In the genomic region with DNA sequence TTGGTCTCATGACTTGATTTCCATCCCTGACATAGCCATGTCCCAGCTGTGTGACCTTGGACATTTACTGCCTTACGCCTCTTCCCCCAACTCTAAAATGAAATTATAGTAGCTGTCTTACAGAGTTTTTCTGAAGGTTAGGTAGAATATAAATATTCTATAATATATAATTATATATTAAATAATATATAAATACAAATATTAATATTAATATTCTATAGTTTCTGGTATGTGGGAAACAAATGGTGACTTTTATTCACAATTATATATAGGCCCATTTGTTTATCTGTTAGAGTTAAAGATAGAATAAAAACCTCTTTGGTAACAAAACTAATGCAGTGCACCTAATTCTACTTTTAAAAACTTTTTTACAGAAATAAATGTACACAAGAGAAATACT, we compare ENCODE assay signal across 11 cellular contexts. TPM values are rescaled to one million over a fixed set of nuclear protein-coding genes. Genes with fewer than 3 reads are reported as not detected.
A peak's percentile ranks its signal among the peaks of the same experiment; 100 is the strongest.
DNase-seq lines count a peak whose midpoint lies in the region; ATAC-seq, FAIRE-seq and TF ChIP-seq lines count a peak whose summit lies in the region.
"Had no signal": no experiment of that assay in that cellular context is flagged by ENCODE, and none has a peak within 500 bp of the region (broad histone marks: within the 10 kb centered on the region; RNA-seq: fewer than 3 reads in every experiment).

No MANE protein-coding gene starts in this region.

- intact Hi-C loops in HepG2 (cut with micrococcal nuclease; ENCODE audit: unreplicated experiment) (loop anchor here (1.0 to 10.0 kb wide), 2 partner anchors 15 to 470 kb away; no protein-coding TSS in a partner anchor), right lobe of liver (cut with DNase I) (no loop called here), vagina (cut with DNase I) (no loop called here), ascending aorta (cut with DNase I) (loop anchor here (5.0 to 10.0 kb wide), 5 partner anchors 48 to 767 kb away; a partner anchor contains a TSS)

- peaks cover 39% of the 10 kb centered on the region for H3K4me1 ChIP-seq in HepG2 (ENCODE audit: insufficient read depth, low read length)
- H3K4me1 ChIP-seq in right lobe of liver = peaks cover 0 to 10% (median 3%) of the 10 kb centered on the region in 4 donors
- H3K4me1 ChIP-seq in RWPE2 (ENCODE audit: insufficient read depth, poor library complexity, severe bottlenecking) = peaks cover 14% of the 10 kb centered on the region
- H3K4me1 ChIP-seq in vagina = peaks cover 10% of the 10 kb centered on the region
- peaks cover 0 to 4% of the 10 kb centered on the region in 2 donors for H3K4me1 ChIP-seq in ascending aorta

- no TSS peak for BruUV-seq in HepG2 (replicated peaks; lab: Mats Ljungman, UMichigan)

- no peak for FAIRE-seq in HepG2 (lab: Jason Lieb, UNC)
- FAIRE-seq: islet of Langerhans had no signal

- H3K27me3 ChIP-seq in HepG2 (ENCODE audit: control insufficient read depth in 1 of 2, insufficient read depth in 2 of 2, low read length in 2 of 2) (no peaks in the 10 kb centered on the region), right lobe of liver (no peaks in the 10 kb centered on the region), RWPE2 (ENCODE audit: insufficient read depth, poor library complexity, severe bottlenecking) (no peaks in the 10 kb centered on the region), vagina (no peaks in the 10 kb centered on the region), ascending aorta (no peaks in the 10 kb centered on the region)

- H3K36me3 ChIP-seq in HepG2 (replicated peaks in 1 of 2; ENCODE audit: control insufficient read depth in 1 of 2, insufficient read depth in 2 of 2, low read length in 2 of 2) (peaks cover 0 to 3% of the 10 kb centered on the region in 2 experiments; a peak in 2 of 5 replicates), right lobe of liver (no peaks in the 10 kb centered on the region), RWPE2 (ENCODE audit: low read depth) (peaks cover 66% of the 10 kb centered on the region), vagina (peaks cover 0 to 7% of the 10 kb centered on the region in 2 donors), ascending aorta (no peaks in the 10 kb centered on the region)

- ATAC-seq in HepG2 (no peak), right lobe of liver (no peak), RWPE2 (ENCODE audit: low read depth) (no peak), GM18858 (IDR thresholded peaks at IDR 0.05; ENCODE audit: unreplicated experiment) (no peak)

- POLR2A ChIA-PET in HepG2 (lab: Yijun Ruan, JAX) = no interaction called here

- no peak for DNase-seq in HepG2 (ENCODE audit: low spot score)
- DNase-seq in right lobe of liver = no peak
- DNase-seq in RWPE2 (ENCODE audit: low spot score) = no peak
- no peak for DNase-seq in epithelial cell of proximal tubule (ENCODE audit: low read depth)
- no peak for DNase-seq in vagina (ENCODE audit: extremely low spot score in 2 of 2)
- DNase-seq in caudate nucleus (lab: John Stamatoyannopoulos, UW) = no peak
- no peak for DNase-seq in ascending aorta (ENCODE audit: low spot score in 2 of 2)
- DNase-seq: effector CD8-positive, alpha-beta T cell; SHP77 treated with DMSO at 0.1 percent for 48 hours had no signal

- no peaks in the 10 kb centered on the region for H4K20me1 ChIP-seq in HepG2 (ENCODE audit: insufficient read depth, low read length)

- no peak for TF ChIP-seq RAD21 in HepG2 (CRISPR knock-in tag; IDR thresholded peaks at IDR 0.05)

- H3K4me2 ChIP-seq in HepG2 (ENCODE audit: low read depth, low read length) = peak overlapping the region; percentile 82

- H3K9me3 ChIP-seq in HepG2 (ENCODE audit: low read length) (no peaks in the 10 kb centered on the region), right lobe of liver (no peaks in the 10 kb centered on the region), RWPE2 (ENCODE audit: severe bottlenecking) (no peaks in the 10 kb centered on the region), vagina (no peaks in the 10 kb centered on the region), ascending aorta (no peaks in the 10 kb centered on the region)

- TF ChIP-seq CTCF in HepG2 (CRISPR knock-in tag; IDR thresholded peaks at IDR 0.05) = no peak
- no peak for TF ChIP-seq CTCF in right lobe of liver (IDR thresholded peaks at IDR 0.05)
- TF ChIP-seq CTCF in RWPE2 (IDR thresholded peaks at IDR 0.05; ENCODE audit: poor library complexity, severe bottlenecking) = no peak
- no peak for TF ChIP-seq CTCF in epithelial cell of proximal tubule (conservative IDR thresholded peaks at IDR 0.05; ENCODE audit: low read depth, low read length)
- TF ChIP-seq CTCF in vagina (IDR thresholded peaks at IDR 0.05) = no peak
- no peak for TF ChIP-seq CTCF in ascending aorta (IDR thresholded peaks at IDR 0.05)

- H3K27ac ChIP-seq in HepG2 (ENCODE audit: extremely low read length, insufficient read depth, low read length) (no peak overlapping the region), right lobe of liver (no peak overlapping the region), RWPE2 (ENCODE audit: poor library complexity, severe bottlenecking) (peak overlapping the region; percentile 75), vagina (peak overlapping the region; percentile 99), caudate nucleus (ENCODE audit: low read depth, low read length) (no peak overlapping the region), ascending aorta (no peak overlapping the region)

- TF ChIP-seq POLR2A in HepG2 (IDR thresholded peaks at IDR 0.05; ENCODE audit: insufficient read depth in 1 of 2, low read depth in 2 of 2, low read length in 2 of 2) (no peak), right lobe of liver (IDR thresholded peaks at IDR 0.05) (no peak), vagina (IDR thresholded peaks at IDR 0.05) (no peak)

- 0 out of 2 replicates have a peak overlapping the region, but pooled peaks have one; percentile 23 for H3K9ac ChIP-seq in HepG2 (ENCODE audit: insufficient read depth, low read depth, low read length)

- CTCF ChIA-PET in HepG2 (lab: Yijun Ruan, JAX; ENCODE audit: low intra/inter-chr PET ratio, low total read pairs) = no interaction called here

- WGBS in HepG2 (ENCODE audit: low lambda C conversion rate) = 66% methylated on average over 1 of the region's 1 CpG
- WGBS in right lobe of liver (ENCODE audit: insufficient coverage, low coverage, low lambda C conversion rate, missing lambda C conversion rate) = 74% methylated on average over 1 of the region's 1 CpG

- H3K4me3 ChIP-seq in HepG2 (replicated peaks in 1 of 3; ENCODE audit: insufficient read depth in 1 of 3, low read depth in 2 of 3, low read length in 3 of 3) (peak overlapping the region; percentile 19 to 90 (median 21); a peak in 3 of 6 replicates), right lobe of liver (no peak overlapping the region), RWPE2 (ENCODE audit: severe bottlenecking) (peak overlapping the region; percentile 48), epithelial cell of proximal tubule (ENCODE audit: low read depth, low read length) (peak overlapping the region; percentile 64), vagina (no peak overlapping the region), ascending aorta (no peak overlapping the region)

- no peak overlapping the region for H2AFZ ChIP-seq in HepG2 (ENCODE audit: low read length)

- TF ChIP-seq EP300 in HepG2 (IDR thresholded peaks at IDR 0.05; ENCODE audit: low read depth in 2 of 2, low read length in 2 of 2) = no peak
- no peak for TF ChIP-seq EP300 in HepG2 (CRISPR knock-in tag; IDR thresholded peaks at IDR 0.05; ENCODE audit: borderline replicate concordance)

- peaks cover 24% of the 10 kb centered on the region for H3K79me2 ChIP-seq in HepG2 (ENCODE audit: insufficient read depth, low read length)

- in situ Hi-C loops in HepG2 (cut with HindIII; ENCODE audit: extremely low pct_ligation_motif_present, low pct_unique_long_range_greater_than_20kb) = no loop called here

TF ChIP-seq in HepG2, 621 proteins besides CTCF, POLR2A, EP300 and RAD21 (continues in another document):
- TF ChIP-seq, protein P1, sequence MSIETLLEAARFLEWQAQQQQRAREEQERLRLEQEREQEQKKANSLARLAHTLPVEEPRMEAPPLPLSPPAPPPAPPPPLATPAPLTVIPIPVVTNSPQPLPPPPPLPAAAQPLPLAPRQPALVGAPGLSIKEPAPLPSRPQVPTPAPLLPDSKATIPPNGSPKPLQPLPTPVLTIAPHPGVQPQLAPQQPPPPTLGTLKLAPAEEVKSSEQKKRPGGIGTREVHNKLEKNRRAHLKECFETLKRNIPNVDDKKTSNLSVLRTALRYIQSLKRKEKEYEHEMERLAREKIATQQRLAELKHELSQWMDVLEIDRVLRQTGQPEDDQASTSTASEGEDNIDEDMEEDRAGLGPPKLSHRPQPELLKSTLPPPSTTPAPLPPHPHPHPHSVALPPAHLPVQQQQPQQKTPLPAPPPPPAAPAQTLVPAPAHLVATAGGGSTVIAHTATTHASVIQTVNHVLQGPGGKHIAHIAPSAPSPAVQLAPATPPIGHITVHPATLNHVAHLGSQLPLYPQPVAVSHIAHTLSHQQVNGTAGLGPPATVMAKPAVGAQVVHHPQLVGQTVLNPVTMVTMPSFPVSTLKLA (IDR thresholded peaks at IDR 0.05) = no peak

RNA-seq across cellular contexts. Expression of a gene that starts 1.7 kb away (rescaled TPM):
- total RNA-seq in HepG2 (2016; rRNA removed; fragmentation: Illumina TruSeq; extraction: Trizol) (47.4 and 68.5 TPM in 2 replicates), right lobe of liver (10 to 100 TPM in 5 of 6 experiments, 1 to 10 TPM in 1; 8.3 to 24.9 (median 12.4) TPM), epithelial cell of proximal tubule (57.0 and 64.2 TPM in 2 replicates), vagina (28.2 TPM), ascending aorta (1.9 TPM)
- 30.0 and 33.7 TPM in 2 replicates for total RNA-seq in HepG2 (2016; cell fraction: cytosol; rRNA removed; fragmentation: Illumina TruSeq; extraction: Trizol; ENCODE audit: low read depth)
- total RNA-seq in HepG2 (2016; cell fraction: insoluble cytoplasmic fraction; rRNA removed; fragmentation: Illumina TruSeq; extraction: Trizol) = 41.7 and 67.3 TPM in 2 replicates
- 54.2 and 60.1 TPM in 2 replicates for total RNA-seq in HepG2 (2016; cell fraction: membrane; rRNA removed; fragmentation: Illumina TruSeq; extraction: Trizol)
- total RNA-seq in HepG2 (2016; cell fraction: nucleus; rRNA removed; fragmentation: Illumina TruSeq; extraction: Trizol) = 31.6 and 34.5 TPM in 2 replicates
- polyA plus RNA-seq in HepG2 (2011; rRNA removed) = 10.9 and 14.2 TPM in 2 replicates
- 4.7 and 9.6 TPM in 2 replicates for polyA plus RNA-seq in HepG2 (2011; cell fraction: cytosol; rRNA removed)
- 2.7 and 4.2 TPM in 2 replicates for polyA plus RNA-seq in HepG2 (2011; cell fraction: nucleus; rRNA removed)
- 17.4 and 18.9 TPM in 2 replicates for polyA plus RNA-seq in HepG2 (2012)
- 18.4 and 18.5 TPM in 2 replicates for polyA plus RNA-seq in HepG2 (2016; cell fraction: cytosol; fragmentation: Illumina TruSeq; extraction: Trizol; ENCODE audit: low read depth)
- polyA plus RNA-seq in HepG2 (2016; cell fraction: insoluble cytoplasmic fraction; fragmentation: Illumina TruSeq; extraction: Trizol; ENCODE audit: low read depth) = 52.2 and 53.7 TPM in 2 replicates
- 33.1 and 36.4 TPM in 2 replicates for polyA plus RNA-seq in HepG2 (2016; cell fraction: membrane; fragmentation: Illumina TruSeq; extraction: Trizol; ENCODE audit: low read depth)
- 23.3 and 24.4 TPM in 2 replicates for polyA plus RNA-seq in HepG2 (2016; cell fraction: nucleus; fragmentation: Illumina TruSeq; extraction: Trizol; ENCODE audit: insufficient read depth, low read depth)
- 4.0 and 26.1 TPM in 2 replicates for polyA minus RNA-seq in HepG2 (2011; rRNA and poly(A)+ RNA removed; ENCODE audit: low replicate concordance)
- 13.6 and 17.0 TPM in 2 replicates for polyA minus RNA-seq in HepG2 (2011; cell fraction: cytosol; rRNA and poly(A)+ RNA removed)
- 21.3 and 28.7 TPM in 2 replicates for polyA minus RNA-seq in HepG2 (2011; cell fraction: nucleus; rRNA and poly(A)+ RNA removed)

Comparison
In these comparisons a context has a peak if more than half of its experiments do, and no peak if none do; other contexts are left out.
1. H3K4me3 ChIP-seq: peak in HepG2 (3 of 3), RWPE2 (single experiment) and epithelial cell of proximal tubule (single experiment); none in right lobe of liver (0 of 3), vagina (0 of 2) and ascending aorta (0 of 2).
2. intact Hi-C loops: an anchor here in HepG2 (1.0 to 10.0 kb wide) and ascending aorta (5.0 to 10.0 kb wide); none called in right lobe of liver and vagina.
3. H3K27ac ChIP-seq: peak in RWPE2 (single experiment) and vagina (single experiment); none in HepG2 (single experiment), right lobe of liver (0 of 3), caudate nucleus (single experiment) and ascending aorta (0 of 2).